In genomic region chr10:69179743-69180524, GRCh38 we compare ENCODE assay signal across 1 cellular context.
A peak's percentile ranks its signal among the peaks of the same experiment; 100 is the strongest.
TF ChIP-seq lines count a peak whose summit lies in the region.

SUPV3L1 (plus strand) TSS chr10:69180234; CDS start chr10:69180292, 58 bp downstream.

TF ChIP-seq in K562, 482 proteins besides CTCF, POLR2A, EP300 and RAD21 (continued from another document and continues in another):
- TF ChIP-seq ZNF324 (CRISPR knock-in tag; IDR thresholded peaks at IDR 0.05) (peak; percentile 72), RBM17 (IDR thresholded peaks at IDR 0.05; ENCODE audit: borderline replicate concordance, low read depth, low read length) (no peak), ZC3H8 (IDR thresholded peaks at IDR 0.05) (no peak), ETV5 (CRISPR knock-in tag; IDR thresholded peaks at IDR 0.05; ENCODE audit: low read depth) (no peak; the same call in 1 of the 2 replicates), U2AF2 (optimal IDR thresholded peaks at IDR 0.05; ENCODE audit: low read depth, low read length) (no peak), MCM7 (IDR thresholded peaks at IDR 0.05) (no peak), MCM2 (IDR thresholded peaks at IDR 0.05; ENCODE audit: low read depth) (no peak), ZNF707 (CRISPR knock-in tag; conservative IDR thresholded peaks at IDR 0.05) (no peak), NFRKB (IDR thresholded peaks at IDR 0.05; ENCODE audit: low read depth) (peak; percentile 72; the same call in 1 of the 2 replicates), ZFPM2 (CRISPR knock-in tag; IDR thresholded peaks at IDR 0.05) (no peak), POLR3A (IDR thresholded peaks at IDR 0.05; ENCODE audit: borderline replicate concordance, extremely low read depth, insufficient read depth, insufficient read length) (no peak), FOXA1 (IDR thresholded peaks at IDR 0.05; ENCODE audit: borderline replicate concordance) (no peak), CBX1 (IDR thresholded peaks at IDR 0.05; ENCODE audit: low read depth) (peak; percentile 86; the same call in 1 of the 2 replicates), SRSF7 (optimal IDR thresholded peaks at IDR 0.05; ENCODE audit: low read depth, low read length) (no peak), HNRNPUL1 (IDR thresholded peaks at IDR 0.05; ENCODE audit: low read length) (no peak), NR1H2 (CRISPR knock-in tag; IDR thresholded peaks at IDR 0.05) (no peak), GATAD2B (IDR thresholded peaks at IDR 0.05; ENCODE audit: borderline replicate concordance) (no peak), PHTF2 (CRISPR knock-in tag; IDR thresholded peaks at IDR 0.05) (no peak), RFX7 (CRISPR knock-in tag; IDR thresholded peaks at IDR 0.05) (no peak), ATF3 (IDR thresholded peaks at IDR 0.05) (peak; percentile 85), ATF3 (CRISPR knock-in tag; conservative IDR thresholded peaks at IDR 0.05) (0 out of 2 replicates have a peak, but pooled peaks have one; percentile 61), PBX2 (CRISPR knock-in tag; IDR thresholded peaks at IDR 0.05; ENCODE audit: low read depth) (no peak), PBX2 (tag; conservative IDR thresholded peaks at IDR 0.05; ENCODE audit: low read depth) (no peak; the same call in 1 of the 2 replicates), SUPT5H (IDR thresholded peaks at IDR 0.05) (peak; percentile 88), CTBP1 (IDR thresholded peaks at IDR 0.05; ENCODE audit: borderline replicate concordance) (0 out of 2 replicates have a peak, but pooled peaks have one; percentile 36), COPS2 (conservative IDR thresholded peaks at IDR 0.05) (no peak), ZNF24 (IDR thresholded peaks at IDR 0.05) (no peak), POLR3G (IDR thresholded peaks at IDR 0.05; ENCODE audit: extremely low read depth, insufficient read length, insufficient replicate concordance) (no peak), NUFIP1 (IDR thresholded peaks at IDR 0.05; ENCODE audit: partially characterized antibody) (peak; percentile 77), RBM25 (IDR thresholded peaks at IDR 0.05; ENCODE audit: low read depth, low read length, severe bottlenecking) (no peak), CCAR2 (IDR thresholded peaks at IDR 0.05; ENCODE audit: low read depth, low read length) (no peak), ZNF23 (CRISPR knock-in tag; IDR thresholded peaks at IDR 0.05) (peak; percentile 64; the same call in 1 of the 2 replicates), MXD1 (CRISPR knock-in tag; IDR thresholded peaks at IDR 0.05; ENCODE audit: borderline replicate concordance, poor library complexity, severe bottlenecking) (peak; percentile 99), TEAD1 (CRISPR knock-in tag; IDR thresholded peaks at IDR 0.05) (peak; percentile 68 to 73), NCOA2 (IDR thresholded peaks at IDR 0.05; ENCODE audit: partially characterized antibody in 2 of 2) (peak in 1 of 2 experiments; percentile 99), ELF4 (CRISPR knock-in tag; IDR thresholded peaks at IDR 0.05) (peak; percentile 79; the same call in 1 of the 2 replicates), PTRF (tag; IDR thresholded peaks at IDR 0.05) (no peak), TAF1 (IDR thresholded peaks at IDR 0.05; ENCODE audit: control insufficient read depth, extremely low read depth, insufficient read depth, low read length, severe bottlenecking) (peak; percentile 85), ZEB2 (IDR thresholded peaks at IDR 0.05) (no peak), ZBTB17 (CRISPR knock-in tag; IDR thresholded peaks at IDR 0.05) (peak; percentile 54; the same call in 1 of the 2 replicates), PHB (CRISPR knock-in tag; IDR thresholded peaks at IDR 0.05) (no peak), ESRRB (CRISPR knock-in tag; IDR thresholded peaks at IDR 0.05; ENCODE audit: borderline replicate concordance) (no peak), CREB3L1 (IDR thresholded peaks at IDR 0.05; ENCODE audit: borderline replicate concordance, low read depth) (peak; percentile 76), SMC3 (conservative IDR thresholded peaks at IDR 0.05; ENCODE audit: insufficient read depth, low read depth, low read length) (no peak), ZNF165 (CRISPR knock-in tag; IDR thresholded peaks at IDR 0.05; ENCODE audit: borderline replicate concordance) (0 out of 2 replicates have a peak, but pooled peaks have one; percentile 30), ZNF696 (CRISPR knock-in tag; conservative IDR thresholded peaks at IDR 0.05) (no peak), ZNF57 (CRISPR knock-in tag; IDR thresholded peaks at IDR 0.05) (no peak), POLR2H (tag; IDR thresholded peaks at IDR 0.05; ENCODE audit: low read depth) (peak; percentile 88), ZNF778 (CRISPR knock-in tag; IDR thresholded peaks at IDR 0.05) (no peak), CBFA2T2 (conservative IDR thresholded peaks at IDR 0.05) (peak; percentile 99), ZNF830 (CRISPR knock-in tag; IDR thresholded peaks at IDR 0.05) (no peak), TAL1 (IDR thresholded peaks at IDR 0.05) (peak; percentile 68)
- TF ChIP-seq, protein P1, sequence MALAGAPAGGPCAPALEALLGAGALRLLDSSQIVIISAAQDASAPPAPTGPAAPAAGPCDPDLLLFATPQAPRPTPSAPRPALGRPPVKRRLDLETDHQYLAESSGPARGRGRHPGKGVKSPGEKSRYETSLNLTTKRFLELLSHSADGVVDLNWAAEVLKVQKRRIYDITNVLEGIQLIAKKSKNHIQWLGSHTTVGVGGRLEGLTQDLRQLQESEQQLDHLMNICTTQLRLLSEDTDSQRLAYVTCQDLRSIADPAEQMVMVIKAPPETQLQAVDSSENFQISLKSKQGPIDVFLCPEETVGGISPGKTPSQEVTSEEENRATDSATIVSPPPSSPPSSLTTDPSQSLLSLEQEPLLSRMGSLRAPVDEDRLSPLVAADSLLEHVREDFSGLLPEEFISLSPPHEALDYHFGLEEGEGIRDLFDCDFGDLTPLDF (CRISPR knock-in tag; IDR thresholded peaks at IDR 0.05), result peak; percentile 58; the same call in 1 of the 2 replicates
- TF ChIP-seq, protein P2, sequence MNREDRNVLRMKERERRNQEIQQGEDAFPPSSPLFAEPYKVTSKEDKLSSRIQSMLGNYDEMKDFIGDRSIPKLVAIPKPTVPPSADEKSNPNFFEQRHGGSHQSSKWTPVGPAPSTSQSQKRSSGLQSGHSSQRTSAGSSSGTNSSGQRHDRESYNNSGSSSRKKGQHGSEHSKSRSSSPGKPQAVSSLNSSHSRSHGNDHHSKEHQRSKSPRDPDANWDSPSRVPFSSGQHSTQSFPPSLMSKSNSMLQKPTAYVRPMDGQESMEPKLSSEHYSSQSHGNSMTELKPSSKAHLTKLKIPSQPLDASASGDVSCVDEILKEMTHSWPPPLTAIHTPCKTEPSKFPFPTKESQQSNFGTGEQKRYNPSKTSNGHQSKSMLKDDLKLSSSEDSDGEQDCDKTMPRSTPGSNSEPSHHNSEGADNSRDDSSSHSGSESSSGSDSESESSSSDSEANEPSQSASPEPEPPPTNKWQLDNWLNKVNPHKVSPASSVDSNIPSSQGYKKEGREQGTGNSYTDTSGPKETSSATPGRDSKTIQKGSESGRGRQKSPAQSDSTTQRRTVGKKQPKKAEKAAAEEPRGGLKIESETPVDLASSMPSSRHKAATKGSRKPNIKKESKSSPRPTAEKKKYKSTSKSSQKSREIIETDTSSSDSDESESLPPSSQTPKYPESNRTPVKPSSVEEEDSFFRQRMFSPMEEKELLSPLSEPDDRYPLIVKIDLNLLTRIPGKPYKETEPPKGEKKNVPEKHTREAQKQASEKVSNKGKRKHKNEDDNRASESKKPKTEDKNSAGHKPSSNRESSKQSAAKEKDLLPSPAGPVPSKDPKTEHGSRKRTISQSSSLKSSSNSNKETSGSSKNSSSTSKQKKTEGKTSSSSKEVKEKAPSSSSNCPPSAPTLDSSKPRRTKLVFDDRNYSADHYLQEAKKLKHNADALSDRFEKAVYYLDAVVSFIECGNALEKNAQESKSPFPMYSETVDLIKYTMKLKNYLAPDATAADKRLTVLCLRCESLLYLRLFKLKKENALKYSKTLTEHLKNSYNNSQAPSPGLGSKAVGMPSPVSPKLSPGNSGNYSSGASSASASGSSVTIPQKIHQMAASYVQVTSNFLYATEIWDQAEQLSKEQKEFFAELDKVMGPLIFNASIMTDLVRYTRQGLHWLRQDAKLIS (CRISPR knock-in tag; IDR thresholded peaks at IDR 0.05), result no peak
- TF ChIP-seq, protein P3, sequence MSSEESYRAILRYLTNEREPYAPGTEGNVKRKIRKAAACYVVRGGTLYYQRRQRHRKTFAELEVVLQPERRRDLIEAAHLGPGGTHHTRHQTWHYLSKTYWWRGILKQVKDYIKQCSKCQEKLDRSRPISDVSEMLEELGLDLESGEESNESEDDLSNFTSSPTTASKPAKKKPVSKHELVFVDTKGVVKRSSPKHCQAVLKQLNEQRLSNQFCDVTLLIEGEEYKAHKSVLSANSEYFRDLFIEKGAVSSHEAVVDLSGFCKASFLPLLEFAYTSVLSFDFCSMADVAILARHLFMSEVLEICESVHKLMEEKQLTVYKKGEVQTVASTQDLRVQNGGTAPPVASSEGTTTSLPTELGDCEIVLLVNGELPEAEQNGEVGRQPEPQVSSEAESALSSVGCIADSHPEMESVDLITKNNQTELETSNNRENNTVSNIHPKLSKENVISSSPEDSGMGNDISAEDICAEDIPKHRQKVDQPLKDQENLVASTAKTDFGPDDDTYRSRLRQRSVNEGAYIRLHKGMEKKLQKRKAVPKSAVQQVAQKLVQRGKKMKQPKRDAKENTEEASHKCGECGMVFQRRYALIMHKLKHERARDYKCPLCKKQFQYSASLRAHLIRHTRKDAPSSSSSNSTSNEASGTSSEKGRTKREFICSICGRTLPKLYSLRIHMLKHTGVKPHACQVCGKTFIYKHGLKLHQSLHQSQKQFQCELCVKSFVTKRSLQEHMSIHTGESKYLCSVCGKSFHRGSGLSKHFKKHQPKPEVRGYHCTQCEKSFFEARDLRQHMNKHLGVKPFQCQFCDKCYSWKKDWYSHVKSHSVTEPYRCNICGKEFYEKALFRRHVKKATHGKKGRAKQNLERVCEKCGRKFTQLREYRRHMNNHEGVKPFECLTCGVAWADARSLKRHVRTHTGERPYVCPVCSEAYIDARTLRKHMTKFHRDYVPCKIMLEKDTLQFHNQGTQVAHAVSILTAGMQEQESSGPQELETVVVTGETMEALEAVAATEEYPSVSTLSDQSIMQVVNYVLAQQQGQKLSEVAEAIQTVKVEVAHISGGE (CRISPR knock-in tag; IDR thresholded peaks at IDR 0.05), result no peak
- TF ChIP-seq, protein P4, sequence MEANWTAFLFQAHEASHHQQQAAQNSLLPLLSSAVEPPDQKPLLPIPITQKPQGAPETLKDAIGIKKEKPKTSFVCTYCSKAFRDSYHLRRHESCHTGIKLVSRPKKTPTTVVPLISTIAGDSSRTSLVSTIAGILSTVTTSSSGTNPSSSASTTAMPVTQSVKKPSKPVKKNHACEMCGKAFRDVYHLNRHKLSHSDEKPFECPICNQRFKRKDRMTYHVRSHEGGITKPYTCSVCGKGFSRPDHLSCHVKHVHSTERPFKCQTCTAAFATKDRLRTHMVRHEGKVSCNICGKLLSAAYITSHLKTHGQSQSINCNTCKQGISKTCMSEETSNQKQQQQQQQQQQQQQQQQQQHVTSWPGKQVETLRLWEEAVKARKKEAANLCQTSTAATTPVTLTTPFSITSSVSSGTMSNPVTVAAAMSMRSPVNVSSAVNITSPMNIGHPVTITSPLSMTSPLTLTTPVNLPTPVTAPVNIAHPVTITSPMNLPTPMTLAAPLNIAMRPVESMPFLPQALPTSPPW (CRISPR knock-in tag; IDR thresholded peaks at IDR 0.05), result peak; percentile 63
- TF ChIP-seq, protein P5, sequence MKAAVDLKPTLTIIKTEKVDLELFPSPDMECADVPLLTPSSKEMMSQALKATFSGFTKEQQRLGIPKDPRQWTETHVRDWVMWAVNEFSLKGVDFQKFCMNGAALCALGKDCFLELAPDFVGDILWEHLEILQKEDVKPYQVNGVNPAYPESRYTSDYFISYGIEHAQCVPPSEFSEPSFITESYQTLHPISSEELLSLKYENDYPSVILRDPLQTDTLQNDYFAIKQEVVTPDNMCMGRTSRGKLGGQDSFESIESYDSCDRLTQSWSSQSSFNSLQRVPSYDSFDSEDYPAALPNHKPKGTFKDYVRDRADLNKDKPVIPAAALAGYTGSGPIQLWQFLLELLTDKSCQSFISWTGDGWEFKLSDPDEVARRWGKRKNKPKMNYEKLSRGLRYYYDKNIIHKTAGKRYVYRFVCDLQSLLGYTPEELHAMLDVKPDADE (conservative IDR thresholded peaks at IDR 0.05; ENCODE audit: control insufficient read depth, low read depth, low read length), result peak; percentile 83
